In genomic region chr11:66958232-66958955, GRCh38 we compare ENCODE assay signal across 1 cellular context.
TF ChIP-seq lines count a peak whose summit lies in the region.

Gene PC (minus strand): TSS chr11:66958383. CDS start chr11:66872159, 86,224 bp downstream.

TF ChIP-seq in SK-N-SH treated with all-trans-retinoic acid at 6 μM for 48 hours, 23 proteins besides CTCF, POLR2A, EP300 and RAD21 (continued from another document):
- no peak for TF ChIP-seq TSHZ2 (CRISPR knock-in tag; IDR thresholded peaks at IDR 0.05)
- no peak for TF ChIP-seq ZFP3 (CRISPR knock-in tag; IDR thresholded peaks at IDR 0.05)
- TF ChIP-seq CSDC2 (CRISPR knock-in tag; IDR thresholded peaks at IDR 0.05), result no peak
- no peak for TF ChIP-seq POU6F1 (CRISPR knock-in tag; IDR thresholded peaks at IDR 0.05; ENCODE audit: borderline replicate concordance, low read depth)
- TF ChIP-seq ZNF70 (CRISPR knock-in tag; IDR thresholded peaks at IDR 0.05), result no peak
- TF ChIP-seq RARB (CRISPR knock-in tag; IDR thresholded peaks at IDR 0.05), result no peak
- TF ChIP-seq ISL1 (CRISPR knock-in tag; IDR thresholded peaks at IDR 0.05), result no peak
- no peak for TF ChIP-seq ESRRG (CRISPR knock-in tag; IDR thresholded peaks at IDR 0.05)
- no peak for TF ChIP-seq GLIS3 (CRISPR knock-in tag; IDR thresholded peaks at IDR 0.05)
